8 cellular contexts compared by ENCODE assay signal in the genomic region with DNA sequence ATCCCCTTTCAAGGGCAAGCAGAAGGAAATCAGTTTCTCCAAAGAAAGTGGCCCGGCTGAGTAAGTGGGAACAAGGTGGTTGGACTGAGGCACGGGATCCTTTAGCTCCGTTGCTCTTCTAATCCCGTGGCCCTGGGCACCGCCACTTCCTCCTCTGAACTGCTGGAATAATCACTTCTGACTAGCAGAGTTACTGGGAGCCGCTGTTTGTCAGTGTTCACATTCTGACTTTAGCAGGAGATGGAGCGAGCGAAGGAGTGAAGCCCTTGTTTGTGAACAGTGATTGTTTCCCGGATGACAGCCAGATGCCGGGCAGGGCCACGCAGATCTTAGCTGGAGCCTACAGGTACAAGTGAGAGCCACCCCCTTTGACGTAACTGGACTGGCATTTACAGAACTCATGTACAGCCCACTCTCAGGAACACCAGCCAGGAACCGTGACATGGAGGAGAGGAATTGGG. TPM values are rescaled to one million over a fixed set of nuclear protein-coding genes. Genes with fewer than 3 reads are reported as not detected.
DNase-seq lines count a peak whose midpoint lies in the region; ATAC-seq and TF ChIP-seq lines count a peak whose summit lies in the region.

No MANE protein-coding gene starts in this region.

- H4K20me1 ChIP-seq in Loucy (ENCODE audit: insufficient read depth, low read length, poor library complexity, severe bottlenecking) = peaks cover 34% of the 10 kb centered on the region

- H3K4me1 ChIP-seq in Loucy (ENCODE audit: insufficient read depth, low read length, poor library complexity, severe bottlenecking) = peaks cover 62% of the 10 kb centered on the region
- peaks cover 7% of the 10 kb centered on the region in 2 donors for H3K4me1 ChIP-seq in ascending aorta
- H3K4me1 ChIP-seq in iPS-15b (ENCODE audit: control insufficient read depth, insufficient read depth, low read length) = peaks cover 36% of the 10 kb centered on the region

- H3K4me3 ChIP-seq in Loucy (ENCODE audit: low read length, poor library complexity, severe bottlenecking) = peak overlapping the region; percentile 80
- peak overlapping the region; percentile 91 to 100 for H3K4me3 ChIP-seq in ascending aorta
- H3K4me3 ChIP-seq in iPS-15b (ENCODE audit: low read depth, low read length) = peak overlapping the region; percentile 80
- peak overlapping the region; percentile 75 for H3K4me3 ChIP-seq in skeletal muscle cell (ENCODE audit: low read depth, low read length)

- H3K9me2 ChIP-seq in Loucy (replicated peaks; ENCODE audit: low read depth, low read length) = no peaks in the 10 kb centered on the region

- H3K9me3 ChIP-seq in Loucy (ENCODE audit: insufficient read depth, low read depth, low read length) (no peaks in the 10 kb centered on the region), ascending aorta (no peaks in the 10 kb centered on the region), iPS-15b (ENCODE audit: control insufficient read depth, insufficient read depth, low read length) (no peaks in the 10 kb centered on the region)

- peaks cover 14% of the 10 kb centered on the region; the same call in 1 of the 2 replicates for H3K36me3 ChIP-seq in Loucy (ENCODE audit: insufficient read depth, low read length)
- peaks cover 10 to 17% of the 10 kb centered on the region in 2 donors for H3K36me3 ChIP-seq in ascending aorta
- H3K36me3 ChIP-seq in iPS-15b (ENCODE audit: control insufficient read depth, insufficient read depth, low read length) = peaks cover 35% of the 10 kb centered on the region

- TF ChIP-seq CTCF in Loucy (conservative IDR thresholded peaks at IDR 0.05; ENCODE audit: low read length) (no peak), ascending aorta (IDR thresholded peaks at IDR 0.05) (no peak)

- DNase-seq in COLO829 (ENCODE audit: low spot score) (peak; percentile 20), ascending aorta (ENCODE audit: low spot score in 2 of 2) (peak in 1 of 2 donors; percentile 71), skeletal muscle cell (ENCODE audit: low read depth) (no peak)

- H3K9ac ChIP-seq in Loucy (ENCODE audit: low read depth, low read length, poor library complexity, severe bottlenecking) (peak overlapping the region; percentile 81), iPS-15b (ENCODE audit: low read depth, low read length) (peak overlapping the region; percentile 84)

- no peaks in the 10 kb centered on the region for H3F3A ChIP-seq in Loucy (ENCODE audit: low read depth)

- intact Hi-C loops in ascending aorta (cut with DNase I) = loop anchor here (5.0 kb wide), 2 partner anchors 221 to 766 kb away; a partner anchor contains a TSS

- H3K27ac ChIP-seq in ascending aorta = peak overlapping the region; percentile 92 to 98

- H2AFZ ChIP-seq in Loucy (ENCODE audit: low read length) = peak overlapping the region; percentile 83; the same call in 1 of the 2 replicates

- ATAC-seq in GM18868 (IDR thresholded peaks at IDR 0.05; ENCODE audit: unreplicated experiment) (no peak), GM21515 (IDR thresholded peaks at IDR 0.05; ENCODE audit: unreplicated experiment) (no peak), GM18517 (IDR thresholded peaks at IDR 0.05; ENCODE audit: unreplicated experiment) (no peak)

- no peaks in the 10 kb centered on the region for H3K27me3 ChIP-seq in Loucy (ENCODE audit: insufficient read depth, low read length, poor library complexity, severe bottlenecking)
- no peaks in the 10 kb centered on the region for H3K27me3 ChIP-seq in ascending aorta
- no peaks in the 10 kb centered on the region for H3K27me3 ChIP-seq in iPS-15b (ENCODE audit: control insufficient read depth, insufficient read depth, low read length)

- peaks cover 88% of the 10 kb centered on the region for H3K79me2 ChIP-seq in Loucy (ENCODE audit: insufficient read depth, low read length)

- H3K4me2 ChIP-seq in Loucy (ENCODE audit: low read depth, low read length, poor library complexity, severe bottlenecking) = peak overlapping the region; percentile 79

RNA-seq across cellular contexts. Expression of a gene that starts 1.3 kb away (rescaled TPM):
- 38.5 TPM for total RNA-seq in ascending aorta
